22 cellular contexts compared by ENCODE assay signal in genomic region chr6:135189344-135189743, GRCh38. TPM values are rescaled to one million over a fixed set of nuclear protein-coding genes. Genes with fewer than 3 reads are reported as not detected.
DNase-seq lines count a peak whose midpoint lies in the region; TF ChIP-seq lines count a peak whose summit lies in the region.
"Had no signal": no experiment of that assay in that cellular context is flagged by ENCODE, and none has a peak within 500 bp of the region (broad histone marks: within the 10 kb centered on the region; RNA-seq: fewer than 3 reads in every experiment).

No MANE protein-coding gene starts in this region.

- peak overlapping the region; percentile 53 for H3K27ac Mint-ChIP-seq in activated CD4-positive, alpha-beta T cell treated with anti-CD3 and anti-CD28 coated beads, Interleukin-2, amount 10 ng/mL, durations not matched to agents 24 days and 14 days
- no peak overlapping the region for H3K27ac Mint-ChIP-seq in activated CD4-positive, alpha-beta T cell treated with anti-CD3 and anti-CD28 coated beads, Interleukin-2, amount 10 ng/mL, durations not matched to agents 7 days and 5 days
- H3K27ac Mint-ChIP-seq in activated T-helper 2 cell treated with anti-CD3 and anti-CD28 coated beads, Interferon-gamma antibody, Interleukin-2, Interleukin-4, amounts not matched to agents 10 μg/mL and 5 μg/mL and 100 μg/mL, durations not matched to agents 14 hours and 24 hours and 36 hours = peak overlapping the region; percentile 67

- no peak overlapping the region for H3K4me3 Mint-ChIP-seq in activated CD4-positive, alpha-beta T cell treated with anti-CD3 and anti-CD28 coated beads, Interleukin-2, amount 10 ng/mL, durations not matched to agents 24 days and 14 days
- no peak overlapping the region for H3K4me3 Mint-ChIP-seq in activated CD4-positive, alpha-beta T cell treated with anti-CD3 and anti-CD28 coated beads, Interleukin-2, amount 10 ng/mL, durations not matched to agents 7 days and 5 days
- H3K4me3 Mint-ChIP-seq in activated T-helper 2 cell treated with anti-CD3 and anti-CD28 coated beads, Interferon-gamma antibody, Interleukin-2, Interleukin-4, amounts not matched to agents 10 μg/mL and 5 μg/mL and 100 μg/mL, durations not matched to agents 14 hours and 24 hours and 36 hours (ENCODE audit: low read depth) = no peak overlapping the region
- H3K4me3 Mint-ChIP-seq: CD8-positive, alpha-beta T cell had no signal

- H3K27me3 Mint-ChIP-seq in activated CD4-positive, alpha-beta T cell treated with anti-CD3 and anti-CD28 coated beads, Interleukin-2, amount 10 ng/mL, durations not matched to agents 24 days and 14 days = no peaks in the 10 kb centered on the region
- H3K27me3 Mint-ChIP-seq in activated CD4-positive, alpha-beta T cell treated with anti-CD3 and anti-CD28 coated beads, Interleukin-2, amount 10 ng/mL, durations not matched to agents 7 days and 5 days = no peaks in the 10 kb centered on the region
- no peaks in the 10 kb centered on the region for H3K27me3 Mint-ChIP-seq in activated T-helper 2 cell treated with anti-CD3 and anti-CD28 coated beads, Interferon-gamma antibody, Interleukin-2, Interleukin-4, amounts not matched to agents 10 μg/mL and 5 μg/mL and 100 μg/mL, durations not matched to agents 14 hours and 24 hours and 36 hours (ENCODE audit: low read depth)

- no peak for TF ChIP-seq CTCF in GM13977 (IDR thresholded peaks at IDR 0.05; ENCODE audit: extremely low read depth, insufficient read depth, missing control alignments)

- intact Hi-C loops in activated CD4-positive, alpha-beta T cell treated with anti-CD3 and anti-CD28 coated beads, Interleukin-2, amount 10 ng/mL, durations not matched to agents 24 days and 14 days (cut with micrococcal nuclease) = no loop called here
- intact Hi-C loops in activated T-helper 2 cell treated with anti-CD3 and anti-CD28 coated beads, Interferon-gamma antibody, Interleukin-2, Interleukin-4, amounts not matched to agents 10 μg/mL and 5 μg/mL and 100 μg/mL, durations not matched to agents 14 hours and 24 hours and 36 hours (cut with micrococcal nuclease) = loop anchor here (10.0 kb wide), 2 partner anchors 1015 to 1095 kb away; partner anchors contain the start of gene BCLAF1

- peak overlapping the region; percentile 8 for H3K27ac ChIP-seq in KOPT-K1 (ENCODE audit: low read depth, low read length, poor library complexity, severe bottlenecking)
- H3K27ac ChIP-seq: GM23248, SK-N-MC had no signal

- POLR2A ChIA-PET in activated CD4-positive, alpha-beta T cell treated with anti-CD3 and anti-CD28 coated beads, Interleukin-2, amount 10 ng/mL, durations not matched to agents 7 days and 5 days (lab: Charles Lee) = no interaction called here

- no peaks in the 10 kb centered on the region for H3K9me3 ChIP-seq in KOPT-K1 (ENCODE audit: insufficient read depth, low read length, poor library complexity, severe bottlenecking)
- H3K9me3 ChIP-seq: BE2C had no signal

- H3K9me3 Mint-ChIP-seq in activated CD4-positive, alpha-beta T cell treated with anti-CD3 and anti-CD28 coated beads, Interleukin-2, amount 10 ng/mL, durations not matched to agents 24 days and 14 days = no peaks in the 10 kb centered on the region
- H3K9me3 Mint-ChIP-seq in activated CD4-positive, alpha-beta T cell treated with anti-CD3 and anti-CD28 coated beads, Interleukin-2, amount 10 ng/mL, durations not matched to agents 7 days and 5 days = no peaks in the 10 kb centered on the region
- H3K9me3 Mint-ChIP-seq in activated T-helper 2 cell treated with anti-CD3 and anti-CD28 coated beads, Interferon-gamma antibody, Interleukin-2, Interleukin-4, amounts not matched to agents 10 μg/mL and 5 μg/mL and 100 μg/mL, durations not matched to agents 14 hours and 24 hours and 36 hours = no peaks in the 10 kb centered on the region
- H3K9me3 Mint-ChIP-seq: CD8-positive, alpha-beta T cell had no signal

- in situ Hi-C loops in GM13977 (cut with MboI; ENCODE audit: low pct_unique_long_range_greater_than_20kb, low sequenced_read_pairs, unreplicated experiment) = no loop called here

- peaks cover 94% of the 10 kb centered on the region for H3K36me3 ChIP-seq in KOPT-K1 (ENCODE audit: insufficient read depth, low read length)
- H3K36me3 ChIP-seq: BE2C had no signal

- H3K4me1 Mint-ChIP-seq in activated CD4-positive, alpha-beta T cell treated with anti-CD3 and anti-CD28 coated beads, Interleukin-2, amount 10 ng/mL, durations not matched to agents 24 days and 14 days = peaks cover 41% of the 10 kb centered on the region
- H3K4me1 Mint-ChIP-seq in activated CD4-positive, alpha-beta T cell treated with anti-CD3 and anti-CD28 coated beads, Interleukin-2, amount 10 ng/mL, durations not matched to agents 7 days and 5 days = peaks cover 44% of the 10 kb centered on the region
- H3K4me1 Mint-ChIP-seq in activated T-helper 2 cell treated with anti-CD3 and anti-CD28 coated beads, Interferon-gamma antibody, Interleukin-2, Interleukin-4, amounts not matched to agents 10 μg/mL and 5 μg/mL and 100 μg/mL, durations not matched to agents 14 hours and 24 hours and 36 hours (ENCODE audit: low read depth) = peaks cover 62% of the 10 kb centered on the region

- H3K36me3 Mint-ChIP-seq in activated CD4-positive, alpha-beta T cell treated with anti-CD3 and anti-CD28 coated beads, Interleukin-2, amount 10 ng/mL, durations not matched to agents 24 days and 14 days (ENCODE audit: low read depth) = peaks cover 68% of the 10 kb centered on the region
- H3K36me3 Mint-ChIP-seq in activated CD4-positive, alpha-beta T cell treated with anti-CD3 and anti-CD28 coated beads, Interleukin-2, amount 10 ng/mL, durations not matched to agents 7 days and 5 days (ENCODE audit: low read depth) = peaks cover 67% of the 10 kb centered on the region
- peaks cover 84% of the 10 kb centered on the region for H3K36me3 Mint-ChIP-seq in activated T-helper 2 cell treated with anti-CD3 and anti-CD28 coated beads, Interferon-gamma antibody, Interleukin-2, Interleukin-4, amounts not matched to agents 10 μg/mL and 5 μg/mL and 100 μg/mL, durations not matched to agents 14 hours and 24 hours and 36 hours (ENCODE audit: low read depth)

- CTCF ChIA-PET in activated CD4-positive, alpha-beta T cell treated with anti-CD3 and anti-CD28 coated beads, Interleukin-2, amount 10 ng/mL, durations not matched to agents 7 days and 5 days (lab: Charles Lee) = interaction anchor here (1.2 to 1.6 kb wide), 3 partner anchors 16 to 155 kb away, joined by 3 to 5 read pairs (median 3); no protein-coding TSS in a partner anchor

- no peak for DNase-seq in activated CD4-positive, alpha-beta T cell treated with anti-CD3 and anti-CD28 coated beads, Interleukin-2, amount 10 ng/mL, durations not matched to agents 24 days and 14 days
- no peak for DNase-seq in activated CD4-positive, alpha-beta T cell treated with anti-CD3 and anti-CD28 coated beads, Interleukin-2, amount 10 ng/mL, durations not matched to agents 7 days and 5 days
- no peak for DNase-seq in activated T-helper 2 cell treated with anti-CD3 and anti-CD28 coated beads, Interferon-gamma antibody, Interleukin-2, Interleukin-4, amounts not matched to agents 10 μg/mL and 5 μg/mL and 100 μg/mL, durations not matched to agents 14 hours and 24 hours and 36 hours (ENCODE audit: low spot score)
- no peak for DNase-seq in dedifferentiated amniotic fluid mesenchymal stem cell (ENCODE audit: extremely low spot score)
- DNase-seq in GM13977 (ENCODE audit: low spot score) = no peak
- DNase-seq in NCI-H128 (lab: John Stamatoyannopoulos, UW; ENCODE audit: unreplicated experiment) = no peak
- DNase-seq: BE2C; Calu3; CD8-positive, alpha-beta T cell; DMS53; GM23248; HCEC 1CT; KG1; MM.1S; NCI-H1092 treated with DMSO at 0.1 percent for 48 hours; NCI-H1694; NCI-H2081 treated with DMSO at 0.1 percent for 48 hours; NCI-H510A; NCI-H748 treated with DMSO at 0.1 percent for 48 hours; SHP77 had no signal

RNA-seq across cellular contexts. Expression of gene MYB, which starts 8.2 kb away (rescaled TPM):
- total RNA-seq in activated CD4-positive, alpha-beta T cell treated with anti-CD3 and anti-CD28 coated beads, Interleukin-2, amount 10 ng/mL, durations not matched to agents 24 days and 14 days = 44.1 and 44.2 TPM in 2 replicates
- 10 to 100 TPM; 12.6 to 13.5 TPM for total RNA-seq in activated CD4-positive, alpha-beta T cell treated with anti-CD3 and anti-CD28 coated beads, Interleukin-2, amount 10 ng/mL, durations not matched to agents 7 days and 5 days
- 82.5 and 84.5 TPM in 2 replicates for total RNA-seq in activated T-helper 2 cell treated with anti-CD3 and anti-CD28 coated beads, Interferon-gamma antibody, Interleukin-2, Interleukin-4, amounts not matched to agents 10 μg/mL and 5 μg/mL and 100 μg/mL, durations not matched to agents 14 hours and 24 hours and 36 hours
